ENCODE assay signal across 9 cellular contexts in the genomic region with DNA sequence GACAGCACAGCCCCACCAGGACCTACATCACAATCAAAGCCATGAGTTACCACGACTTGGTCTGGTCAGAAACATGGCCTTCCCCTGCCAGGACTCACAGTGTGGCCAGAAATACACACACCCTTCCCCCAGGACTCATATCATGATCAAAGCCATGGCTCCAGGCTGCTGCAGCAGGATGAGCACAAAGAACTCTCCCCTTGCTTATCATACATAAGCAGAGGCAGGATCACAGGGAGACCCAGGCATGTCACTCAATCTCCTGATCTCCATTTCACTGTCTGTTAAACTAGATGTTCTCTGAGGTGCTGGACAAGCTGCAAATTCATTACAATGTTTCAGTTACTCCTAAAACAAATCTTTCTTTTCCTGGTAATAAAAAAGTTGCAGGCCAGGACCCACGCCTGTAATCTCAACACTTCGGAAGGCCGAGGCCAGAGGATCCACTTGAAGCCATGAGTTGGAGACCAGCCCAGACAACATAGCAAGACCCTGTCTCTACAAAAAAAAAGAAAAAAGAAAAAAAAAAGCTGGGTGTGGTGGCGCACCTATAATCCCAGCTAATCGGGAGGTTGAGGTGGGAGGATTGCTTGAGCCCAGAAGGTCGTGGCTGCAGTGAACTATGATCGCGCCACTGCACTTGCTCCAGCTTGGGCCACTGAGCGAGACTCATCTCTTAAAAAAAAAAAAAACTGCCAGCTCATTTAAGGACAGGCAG. TPM values are rescaled to one million over a fixed set of nuclear protein-coding genes. Genes with fewer than 3 reads are reported as not detected.
A peak's percentile ranks its signal among the peaks of the same experiment; 100 is the strongest.
DNase-seq lines count a peak whose midpoint lies in the region; ATAC-seq and TF ChIP-seq lines count a peak whose summit lies in the region.
"Had no signal": no experiment of that assay in that cellular context is flagged by ENCODE, and none has a peak within 500 bp of the region (broad histone marks: within the 10 kb centered on the region; RNA-seq: fewer than 3 reads in every experiment).

No MANE protein-coding gene starts in this region.

- H3K36me3 Mint-ChIP-seq in activated CD4-positive, alpha-beta T cell treated with anti-CD3 and anti-CD28 coated beads, Interleukin-2, amount 10 ng/mL, durations not matched to agents 24 days and 14 days (ENCODE audit: low read depth): peaks cover 24% of the 10 kb centered on the region
- H3K36me3 Mint-ChIP-seq in dendritic cell treated with granulocyte-macrophage colony-stimulating factor and Interleukin-4, amounts not matched to agents 40 ng/mL and 50 ng/mL, for 4 days (ENCODE audit: low read depth): peaks cover 27% of the 10 kb centered on the region

- no peaks in the 10 kb centered on the region for H3K9me3 Mint-ChIP-seq in activated CD4-positive, alpha-beta T cell treated with anti-CD3 and anti-CD28 coated beads, Interleukin-2, amount 10 ng/mL, durations not matched to agents 24 days and 14 days
- H3K9me3 Mint-ChIP-seq in dendritic cell treated with granulocyte-macrophage colony-stimulating factor and Interleukin-4, amounts not matched to agents 40 ng/mL and 50 ng/mL, for 4 days: no peaks in the 10 kb centered on the region

- DNase-seq in activated CD4-positive, alpha-beta T cell treated with anti-CD3 and anti-CD28 coated beads, Interleukin-2, amount 10 ng/mL, durations not matched to agents 24 days and 14 days: no peak
- no peak for DNase-seq in activated CD4-positive, alpha-beta T cell treated with anti-CD3 and anti-CD28 coated beads for 48 hours
- no peak for DNase-seq in GOT3 (lab: John Stamatoyannopoulos, UW)

- no peak for TF ChIP-seq CTCF in OCI-LY3 (IDR thresholded peaks at IDR 0.05; ENCODE audit: low read depth, low read length)

- no peaks in the 10 kb centered on the region for H3K9me3 ChIP-seq in OCI-LY3 (ENCODE audit: insufficient read depth, low read length)
- H3K9me3 ChIP-seq: esophagus muscularis mucosa had no signal

- no peak overlapping the region for H3K27ac ChIP-seq in OCI-LY3 (ENCODE audit: low read length)
- no peak overlapping the region for H3K27ac ChIP-seq in rectal smooth muscle tissue (ENCODE audit: low read depth, low read length)

- peaks cover 37% of the 10 kb centered on the region for H3K36me3 ChIP-seq in OCI-LY3 (replicated peaks; ENCODE audit: low read depth, low read length)
- H3K36me3 ChIP-seq in rectal smooth muscle tissue (ENCODE audit: control insufficient read depth, insufficient read depth, low read length): no peaks in the 10 kb centered on the region
- H3K36me3 ChIP-seq: esophagus muscularis mucosa had no signal

- ATAC-seq in GM19397 (IDR thresholded peaks at IDR 0.05; ENCODE audit: unreplicated experiment) (no peak), GM18502 (IDR thresholded peaks at IDR 0.05; ENCODE audit: poor library complexity, unreplicated experiment) (no peak)

- H3K27me3 ChIP-seq in OCI-LY3 (ENCODE audit: low read depth, low read length): no peaks in the 10 kb centered on the region
- no peaks in the 10 kb centered on the region for H3K27me3 ChIP-seq in rectal smooth muscle tissue (ENCODE audit: control insufficient read depth, insufficient read depth, low read length)
- H3K27me3 ChIP-seq: esophagus muscularis mucosa had no signal

- H2AFZ ChIP-seq in OCI-LY3 (ENCODE audit: low read depth, low read length): no peak overlapping the region

- peaks cover 13% of the 10 kb centered on the region for H3K79me2 ChIP-seq in OCI-LY3 (ENCODE audit: low read length)

- H3K4me1 Mint-ChIP-seq in activated CD4-positive, alpha-beta T cell treated with anti-CD3 and anti-CD28 coated beads, Interleukin-2, amount 10 ng/mL, durations not matched to agents 24 days and 14 days: peaks cover 51% of the 10 kb centered on the region
- H3K4me1 Mint-ChIP-seq in dendritic cell treated with granulocyte-macrophage colony-stimulating factor and Interleukin-4, amounts not matched to agents 40 ng/mL and 50 ng/mL, for 4 days (ENCODE audit: low read depth): peaks cover 83% of the 10 kb centered on the region

- peak overlapping the region; percentile 97 for H3K4me2 ChIP-seq in OCI-LY3 (ENCODE audit: low read length)

- peak overlapping the region; percentile 93 for H3K4me3 Mint-ChIP-seq in activated CD4-positive, alpha-beta T cell treated with anti-CD3 and anti-CD28 coated beads, Interleukin-2, amount 10 ng/mL, durations not matched to agents 24 days and 14 days
- peak overlapping the region; percentile 85 for H3K4me3 Mint-ChIP-seq in dendritic cell treated with granulocyte-macrophage colony-stimulating factor and Interleukin-4, amounts not matched to agents 40 ng/mL and 50 ng/mL, for 4 days

- intact Hi-C loops in activated CD4-positive, alpha-beta T cell treated with anti-CD3 and anti-CD28 coated beads, Interleukin-2, amount 10 ng/mL, durations not matched to agents 24 days and 14 days (cut with micrococcal nuclease): loop anchor here (5.0 kb wide), 1 partner anchor 48 kb away; no protein-coding TSS in a partner anchor
- intact Hi-C loops in dendritic cell treated with granulocyte-macrophage colony-stimulating factor and Interleukin-4, amounts not matched to agents 40 ng/mL and 50 ng/mL, for 4 days (cut with micrococcal nuclease): loop anchor here (5.0 kb wide), 2 partner anchors 52 to 82 kb away; partner anchors contain the start of genes SLC26A6 and UQCRC1

- peak overlapping the region; percentile 69 for H3K9ac ChIP-seq in OCI-LY3 (ENCODE audit: low read length)
- no peak overlapping the region for H3K9ac ChIP-seq in rectal smooth muscle tissue (ENCODE audit: low read length)

- peaks cover 19% of the 10 kb centered on the region; the same call in 1 of the 2 replicates for H4K20me1 ChIP-seq in OCI-LY3 (ENCODE audit: insufficient read depth, low read length)

- peak overlapping the region; percentile 63 for H3K27ac Mint-ChIP-seq in activated CD4-positive, alpha-beta T cell treated with anti-CD3 and anti-CD28 coated beads, Interleukin-2, amount 10 ng/mL, durations not matched to agents 24 days and 14 days
- peak overlapping the region; percentile 98 for H3K27ac Mint-ChIP-seq in dendritic cell treated with granulocyte-macrophage colony-stimulating factor and Interleukin-4, amounts not matched to agents 40 ng/mL and 50 ng/mL, for 4 days

- H3K4me3 ChIP-seq in OCI-LY3 (ENCODE audit: low read length): peak overlapping the region; percentile 93
- peak overlapping the region; percentile 57 for H3K4me3 ChIP-seq in rectal smooth muscle tissue (ENCODE audit: low read length)

- no peaks in the 10 kb centered on the region for H3K27me3 Mint-ChIP-seq in activated CD4-positive, alpha-beta T cell treated with anti-CD3 and anti-CD28 coated beads, Interleukin-2, amount 10 ng/mL, durations not matched to agents 24 days and 14 days
- H3K27me3 Mint-ChIP-seq in dendritic cell treated with granulocyte-macrophage colony-stimulating factor and Interleukin-4, amounts not matched to agents 40 ng/mL and 50 ng/mL, for 4 days: no peaks in the 10 kb centered on the region

- peaks cover 36% of the 10 kb centered on the region for H3K4me1 ChIP-seq in OCI-LY3 (ENCODE audit: low read length)
- H3K4me1 ChIP-seq in rectal smooth muscle tissue (ENCODE audit: control insufficient read depth, insufficient read depth, low read length): peaks cover 5% of the 10 kb centered on the region

RNA-seq across cellular contexts. Expression of gene PFKFB4, which starts 1.2 kb away (rescaled TPM):
- total RNA-seq in activated CD4-positive, alpha-beta T cell treated with anti-CD3 and anti-CD28 coated beads, Interleukin-2, amount 10 ng/mL, durations not matched to agents 24 days and 14 days: 38.2 and 44.0 TPM in 2 replicates

RNA-seq across cellular contexts. Expression of gene UCN2, which starts 8.2 kb away (rescaled TPM):
- total RNA-seq in activated CD4-positive, alpha-beta T cell treated with anti-CD3 and anti-CD28 coated beads, Interleukin-2, amount 10 ng/mL, durations not matched to agents 24 days and 14 days: not detected in 2 replicates
- total RNA-seq: esophagus muscularis mucosa had no signal

RNA-seq across cellular contexts. Expression of gene COL7A1, which starts 39.7 kb away (rescaled TPM):
- total RNA-seq in activated CD4-positive, alpha-beta T cell treated with anti-CD3 and anti-CD28 coated beads, Interleukin-2, amount 10 ng/mL, durations not matched to agents 24 days and 14 days: 0.56 and 0.62 TPM in 2 replicates

RNA-seq across cellular contexts. Expression of gene SHISA5, which starts 51.4 kb away (rescaled TPM):
- 79.1 and 84.9 TPM in 2 replicates for total RNA-seq in activated CD4-positive, alpha-beta T cell treated with anti-CD3 and anti-CD28 coated beads, Interleukin-2, amount 10 ng/mL, durations not matched to agents 24 days and 14 days

RNA-seq across cellular contexts. Expression of gene UQCRC1, which starts 54.1 kb away (rescaled TPM):
- total RNA-seq in activated CD4-positive, alpha-beta T cell treated with anti-CD3 and anti-CD28 coated beads, Interleukin-2, amount 10 ng/mL, durations not matched to agents 24 days and 14 days: 224 and 235 TPM in 2 replicates
